In the genomic region with DNA sequence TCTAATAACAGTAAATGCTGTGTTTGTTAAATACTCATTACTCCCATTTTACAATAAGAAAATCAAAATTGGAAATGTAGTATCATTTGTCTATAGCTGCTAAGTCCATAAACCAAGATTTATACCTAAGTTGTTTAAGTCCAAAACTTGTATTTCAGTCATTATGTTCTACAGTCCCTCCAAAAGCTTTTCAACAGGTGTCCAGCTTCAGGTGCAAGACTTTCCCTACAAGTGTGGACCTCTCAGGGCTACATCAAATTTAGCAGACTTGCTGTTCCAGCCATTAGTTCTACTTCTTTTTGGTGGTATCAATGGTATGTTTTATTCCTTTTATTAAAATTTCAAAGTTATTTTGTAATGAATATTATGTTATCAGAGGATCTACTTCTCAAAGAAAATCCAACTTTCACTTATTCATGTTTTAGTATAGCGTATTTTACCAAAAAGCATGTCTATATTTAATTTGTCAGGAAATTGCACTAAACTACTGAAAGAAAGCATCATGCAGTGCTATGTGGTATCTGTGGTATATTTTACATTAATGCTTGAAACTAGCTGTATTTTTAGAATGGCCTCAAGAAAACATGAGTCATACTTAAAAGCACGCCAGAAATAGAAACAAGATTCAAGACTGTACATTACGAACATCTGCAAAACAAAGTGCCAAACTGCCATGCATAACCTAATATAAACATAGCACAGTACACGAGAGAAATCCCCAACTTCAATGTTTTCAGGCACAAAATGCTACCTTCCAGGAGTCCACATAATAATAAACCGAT, we compare ENCODE assay signal across 1 cellular context.
TF ChIP-seq lines count a peak whose summit lies in the region.

No MANE protein-coding gene starts in this region.

TF ChIP-seq in HepG2, 621 proteins besides CTCF, POLR2A, EP300 and RAD21 (continued from another document):
- TF ChIP-seq, protein P1, sequence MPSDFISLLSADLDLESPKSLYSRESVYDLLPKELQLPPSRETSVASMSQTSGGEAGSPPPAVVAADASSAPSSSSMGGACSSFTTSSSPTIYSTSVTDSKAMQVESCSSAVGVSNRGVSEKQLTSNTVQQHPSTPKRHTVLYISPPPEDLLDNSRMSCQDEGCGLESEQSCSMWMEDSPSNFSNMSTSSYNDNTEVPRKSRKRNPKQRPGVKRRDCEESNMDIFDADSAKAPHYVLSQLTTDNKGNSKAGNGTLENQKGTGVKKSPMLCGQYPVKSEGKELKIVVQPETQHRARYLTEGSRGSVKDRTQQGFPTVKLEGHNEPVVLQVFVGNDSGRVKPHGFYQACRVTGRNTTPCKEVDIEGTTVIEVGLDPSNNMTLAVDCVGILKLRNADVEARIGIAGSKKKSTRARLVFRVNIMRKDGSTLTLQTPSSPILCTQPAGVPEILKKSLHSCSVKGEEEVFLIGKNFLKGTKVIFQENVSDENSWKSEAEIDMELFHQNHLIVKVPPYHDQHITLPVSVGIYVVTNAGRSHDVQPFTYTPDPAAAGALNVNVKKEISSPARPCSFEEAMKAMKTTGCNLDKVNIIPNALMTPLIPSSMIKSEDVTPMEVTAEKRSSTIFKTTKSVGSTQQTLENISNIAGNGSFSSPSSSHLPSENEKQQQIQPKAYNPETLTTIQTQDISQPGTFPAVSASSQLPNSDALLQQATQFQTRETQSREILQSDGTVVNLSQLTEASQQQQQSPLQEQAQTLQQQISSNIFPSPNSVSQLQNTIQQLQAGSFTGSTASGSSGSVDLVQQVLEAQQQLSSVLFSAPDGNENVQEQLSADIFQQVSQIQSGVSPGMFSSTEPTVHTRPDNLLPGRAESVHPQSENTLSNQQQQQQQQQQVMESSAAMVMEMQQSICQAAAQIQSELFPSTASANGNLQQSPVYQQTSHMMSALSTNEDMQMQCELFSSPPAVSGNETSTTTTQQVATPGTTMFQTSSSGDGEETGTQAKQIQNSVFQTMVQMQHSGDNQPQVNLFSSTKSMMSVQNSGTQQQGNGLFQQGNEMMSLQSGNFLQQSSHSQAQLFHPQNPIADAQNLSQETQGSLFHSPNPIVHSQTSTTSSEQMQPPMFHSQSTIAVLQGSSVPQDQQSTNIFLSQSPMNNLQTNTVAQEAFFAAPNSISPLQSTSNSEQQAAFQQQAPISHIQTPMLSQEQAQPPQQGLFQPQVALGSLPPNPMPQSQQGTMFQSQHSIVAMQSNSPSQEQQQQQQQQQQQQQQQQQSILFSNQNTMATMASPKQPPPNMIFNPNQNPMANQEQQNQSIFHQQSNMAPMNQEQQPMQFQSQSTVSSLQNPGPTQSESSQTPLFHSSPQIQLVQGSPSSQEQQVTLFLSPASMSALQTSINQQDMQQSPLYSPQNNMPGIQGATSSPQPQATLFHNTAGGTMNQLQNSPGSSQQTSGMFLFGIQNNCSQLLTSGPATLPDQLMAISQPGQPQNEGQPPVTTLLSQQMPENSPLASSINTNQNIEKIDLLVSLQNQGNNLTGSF (CRISPR knock-in tag; IDR thresholded peaks at IDR 0.05): no peak
- TF ChIP-seq SNAPC2 (CRISPR knock-in tag; IDR thresholded peaks at IDR 0.05) (no peak), CAMTA2 (CRISPR knock-in tag; IDR thresholded peaks at IDR 0.05; ENCODE audit: borderline replicate concordance) (no peak), ZSCAN20 (CRISPR knock-in tag; IDR thresholded peaks at IDR 0.05; ENCODE audit: borderline replicate concordance) (no peak), ZNF496 (CRISPR knock-in tag; IDR thresholded peaks at IDR 0.05; ENCODE audit: insufficient replicate concordance) (no peak)
